ENCODE assay signal across 15 cellular contexts in genomic region chr18:56747032-56747658, GRCh38.
DNase-seq lines count a peak whose midpoint lies in the region; ATAC-seq and FAIRE-seq lines count a peak whose summit lies in the region.
"Had no signal": no experiment of that assay in that cellular context is flagged by ENCODE, and none has a peak within 500 bp of the region (broad histone marks: within the 10 kb centered on the region; RNA-seq: fewer than 3 reads in every experiment).

No MANE protein-coding gene starts in this region.

- H3K9ac ChIP-seq in neuronal stem cell (ENCODE audit: low read depth, low read length, poor library complexity), result no peak overlapping the region

- H3K36me3 Mint-ChIP-seq in activated CD8-positive, alpha-beta memory T cell treated with anti-CD3 and anti-CD28 coated beads, Interleukin-2, amount 10 ng/mL, durations not matched to agents 7 days and 5 days, result peaks cover 2% of the 10 kb centered on the region
- H3K36me3 Mint-ChIP-seq in T-helper 1 cell treated with Interleukin-12 subunit alpha and Interleukin-12 subunit beta and Interleukin-4 antibody, amounts not matched to agents 30 μg/mL and 1 μg/mL, for 36 hours (ENCODE audit: low read depth), result no peaks in the 10 kb centered on the region

- H3K4ac ChIP-seq in neuronal stem cell (ENCODE audit: low read length), result no peak overlapping the region

- H3K4me1 Mint-ChIP-seq in activated CD8-positive, alpha-beta memory T cell treated with anti-CD3 and anti-CD28 coated beads, Interleukin-2, amount 10 ng/mL, durations not matched to agents 7 days and 5 days, result peaks cover 20% of the 10 kb centered on the region
- peaks cover 18% of the 10 kb centered on the region for H3K4me1 Mint-ChIP-seq in T-helper 1 cell treated with Interleukin-12 subunit alpha and Interleukin-12 subunit beta and Interleukin-4 antibody, amounts not matched to agents 30 μg/mL and 1 μg/mL, for 36 hours (ENCODE audit: low read depth)

- no peak for FAIRE-seq in small intestine (lab: Jason Lieb, UNC)
- FAIRE-seq: A549 had no signal

- H3K4me3 ChIP-seq in neuronal stem cell (ENCODE audit: low read length in 2 of 2) (no peak overlapping the region), small intestine (ENCODE audit: low read depth in 1 of 2, low read length in 2 of 2) (no peak overlapping the region)
- H3K4me3 ChIP-seq: A549, upper lobe of left lung had no signal

- CTCF ChIA-PET in activated CD8-positive, alpha-beta memory T cell treated with anti-CD3 and anti-CD28 coated beads, Interleukin-2, amount 10 ng/mL, durations not matched to agents 7 days and 5 days (lab: Charles Lee), result interaction anchor here (1.0 to 1.1 kb wide), 3 partner anchors 10 to 815 kb away, joined by 3 read pairs; no protein-coding TSS in a partner anchor

- H2BK5ac ChIP-seq in neuronal stem cell (ENCODE audit: low read length), result no peak overlapping the region

- H2AK5ac ChIP-seq in neuronal stem cell (ENCODE audit: low read depth, low read length), result no peak overlapping the region

- H3K23ac ChIP-seq in neuronal stem cell (ENCODE audit: low read depth, low read length, poor library complexity), result no peak overlapping the region

- H3K9me3 Mint-ChIP-seq in activated CD8-positive, alpha-beta memory T cell treated with anti-CD3 and anti-CD28 coated beads, Interleukin-2, amount 10 ng/mL, durations not matched to agents 7 days and 5 days (ENCODE audit: low read depth), result no peaks in the 10 kb centered on the region
- no peaks in the 10 kb centered on the region for H3K9me3 Mint-ChIP-seq in T-helper 1 cell treated with Interleukin-12 subunit alpha and Interleukin-12 subunit beta and Interleukin-4 antibody, amounts not matched to agents 30 μg/mL and 1 μg/mL, for 36 hours

- H3K27me3 ChIP-seq in neuronal stem cell (ENCODE audit: control insufficient read depth in 3 of 3, insufficient read depth in 3 of 3, low read depth in 1 of 3, low read length in 3 of 3) (no peaks in the 10 kb centered on the region), small intestine (ENCODE audit: control insufficient read depth in 2 of 2, insufficient read depth in 2 of 2, low read length in 2 of 2) (no peaks in the 10 kb centered on the region)
- H3K27me3 ChIP-seq: upper lobe of left lung had no signal

- no peak overlapping the region for H2AFZ ChIP-seq in neuronal stem cell (ENCODE audit: low read length)

- no peaks in the 10 kb centered on the region for H3K36me3 ChIP-seq in neuronal stem cell (replicated peaks in 1 of 2; ENCODE audit: control insufficient read depth in 2 of 2, insufficient read depth in 2 of 2, low read length in 2 of 2)
- H3K36me3 ChIP-seq in small intestine (ENCODE audit: control insufficient read depth in 2 of 2, insufficient read depth in 2 of 2, low read length in 2 of 2), result no peaks in the 10 kb centered on the region

- H3K4me1 ChIP-seq in neuronal stem cell (ENCODE audit: control insufficient read depth in 2 of 2, insufficient read depth in 1 of 2, low read depth in 1 of 2, low read length in 2 of 2), result no peaks in the 10 kb centered on the region
- H3K4me1 ChIP-seq in small intestine (ENCODE audit: control insufficient read depth in 2 of 2, insufficient read depth in 1 of 2, low read depth in 1 of 2, low read length in 1 of 2), result peaks cover 0 to 2% of the 10 kb centered on the region in 2 donors
- H3K4me1 ChIP-seq: A549, upper lobe of left lung had no signal

- peak; percentile 78 for ATAC-seq in activated CD8-positive, alpha-beta memory T cell treated with anti-CD3 and anti-CD28 coated beads, Interleukin-2, amount 10 ng/mL, durations not matched to agents 7 days and 5 days
- peak; percentile 65 for ATAC-seq in HG02763 (IDR thresholded peaks at IDR 0.05; ENCODE audit: unreplicated experiment)
- peak; percentile 84 for ATAC-seq in stimulated activated naive CD8-positive, alpha-beta T cell treated with anti-CD3 and anti-CD28 coated beads, Interleukin-15, Interleukin-2, amounts not matched to agents 100 U/mL and 50 U/mL, for 24 hours
- ATAC-seq in GM21447 (IDR thresholded peaks at IDR 0.05; ENCODE audit: unreplicated experiment), result no peak
- ATAC-seq: A549 had no signal

- H3K4me2 ChIP-seq in neuronal stem cell (ENCODE audit: insufficient read depth, low read length, poor library complexity, severe bottlenecking), result no peak overlapping the region
- H3K4me2 ChIP-seq: A549 had no signal

- no peaks in the 10 kb centered on the region for H3K27me3 Mint-ChIP-seq in activated CD8-positive, alpha-beta memory T cell treated with anti-CD3 and anti-CD28 coated beads, Interleukin-2, amount 10 ng/mL, durations not matched to agents 7 days and 5 days
- no peaks in the 10 kb centered on the region for H3K27me3 Mint-ChIP-seq in T-helper 1 cell treated with Interleukin-12 subunit alpha and Interleukin-12 subunit beta and Interleukin-4 antibody, amounts not matched to agents 30 μg/mL and 1 μg/mL, for 36 hours (ENCODE audit: low read depth)

- no peak overlapping the region for H3K4me3 Mint-ChIP-seq in activated CD8-positive, alpha-beta memory T cell treated with anti-CD3 and anti-CD28 coated beads, Interleukin-2, amount 10 ng/mL, durations not matched to agents 7 days and 5 days
- no peak overlapping the region for H3K4me3 Mint-ChIP-seq in T-helper 1 cell treated with Interleukin-12 subunit alpha and Interleukin-12 subunit beta and Interleukin-4 antibody, amounts not matched to agents 30 μg/mL and 1 μg/mL, for 36 hours

- H3K9me3 ChIP-seq in neuronal stem cell (replicated peaks in 1 of 2; ENCODE audit: control insufficient read depth in 2 of 2, insufficient read depth in 1 of 2, low read depth in 1 of 2, low read length in 2 of 2), result peaks cover 0 to 2% of the 10 kb centered on the region in 2 donors
- no peaks in the 10 kb centered on the region for H3K9me3 ChIP-seq in small intestine (ENCODE audit: control insufficient read depth, low read depth)
- H3K9me3 ChIP-seq: A549, upper lobe of left lung had no signal

- H2BK12ac ChIP-seq in neuronal stem cell (ENCODE audit: low read length), result no peak overlapping the region

- H3K27ac ChIP-seq in neuronal stem cell (replicated peaks; ENCODE audit: low read length) (no peak overlapping the region), small intestine (ENCODE audit: low read depth in 1 of 2, low read length in 1 of 2) (no peak overlapping the region)
- H3K27ac ChIP-seq: A549, upper lobe of left lung had no signal

- no peak overlapping the region for H3K18ac ChIP-seq in neuronal stem cell (ENCODE audit: low read length)

- no peaks in the 10 kb centered on the region for H3K79me1 ChIP-seq in neuronal stem cell (ENCODE audit: low read depth, low read length)

- H2BK120ac ChIP-seq in neuronal stem cell (ENCODE audit: low read depth, low read length), result no peak overlapping the region

- H3K27ac Mint-ChIP-seq in activated CD8-positive, alpha-beta memory T cell treated with anti-CD3 and anti-CD28 coated beads, Interleukin-2, amount 10 ng/mL, durations not matched to agents 7 days and 5 days, result peak overlapping the region; percentile 34
- peak overlapping the region; percentile 1 for H3K27ac Mint-ChIP-seq in T-helper 1 cell treated with Interleukin-12 subunit alpha and Interleukin-12 subunit beta and Interleukin-4 antibody, amounts not matched to agents 30 μg/mL and 1 μg/mL, for 36 hours

- no peak overlapping the region for H4K91ac ChIP-seq in neuronal stem cell (ENCODE audit: low read depth, low read length, poor library complexity)

- H3K14ac ChIP-seq in neuronal stem cell (ENCODE audit: low read length), result no peak overlapping the region

- no peak overlapping the region for H4K8ac ChIP-seq in neuronal stem cell (ENCODE audit: low read depth, low read length)

- H2BK15ac ChIP-seq in neuronal stem cell (ENCODE audit: low read length), result no peak overlapping the region

- DNase-seq in activated CD8-positive, alpha-beta memory T cell treated with anti-CD3 and anti-CD28 coated beads, Interleukin-2, amount 10 ng/mL, durations not matched to agents 7 days and 5 days, result no peak
- DNase-seq in activated CD8-positive, alpha-beta memory T cell treated with anti-CD3 and anti-CD28 coated beads, Interleukin-2, amount 50 U/mL, for 4 hours, result no peak
- DNase-seq in stimulated activated naive CD8-positive, alpha-beta T cell treated with anti-CD3 and anti-CD28 coated beads, Interleukin-15, Interleukin-2, amounts not matched to agents 100 U/mL and 50 U/mL, for 24 hours, result no peak
- DNase-seq in neuronal stem cell (ENCODE audit: low spot score) (no peak), small intestine (no peak)
- DNase-seq: activated CD4-positive, alpha-beta T cell treated with anti-CD3 and anti-CD28 coated beads, Interleukin-2, amount 50 U/mL, for 1 hour; aorta; DND-41; mesendoderm; NCI-H226; upper lobe of left lung had no signal

- no CpG with 5 or more reads among the region's 1 CpG for WGBS in neuronal stem cell (ENCODE audit: extremely low coverage in 2 of 2, insufficient read length in 2 of 2, insufficient replicate concordance in 1 of 2), 2 donors
- WGBS in small intestine, 3 donors, result 95 to 100% (median 100%) methylated on average over 1 of the region's 1 CpG
